Comparison of ENCODE assay signal across 17 cellular contexts in the genomic region with DNA sequence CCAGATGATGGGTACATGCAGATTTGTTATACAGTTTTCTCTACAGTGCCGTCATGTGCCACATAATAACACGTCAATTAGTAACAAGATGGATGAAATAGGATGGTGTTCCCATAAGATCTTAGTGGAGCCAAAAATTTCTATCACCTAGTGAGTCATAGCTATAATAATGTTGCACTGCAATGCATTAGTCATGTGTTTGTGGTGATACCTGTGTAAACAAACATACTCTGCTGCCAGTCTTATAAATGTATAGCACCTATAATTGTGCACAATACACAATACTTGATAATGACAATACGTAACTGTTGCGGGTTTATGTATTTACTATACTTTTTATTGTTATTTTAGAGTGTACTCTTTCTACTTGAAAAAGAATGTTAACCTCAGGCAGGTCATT.
DNase-seq lines count a peak whose midpoint lies in the region; ATAC-seq and TF ChIP-seq lines count a peak whose summit lies in the region.
"Had no signal": no experiment of that assay in that cellular context is flagged by ENCODE, and none has a peak within 500 bp of the region (broad histone marks: within the 10 kb centered on the region; RNA-seq: fewer than 3 reads in every experiment).

No MANE protein-coding gene starts in this region.

- H3K36me3 ChIP-seq in HEK293 (ENCODE audit: control insufficient read depth in 2 of 2, insufficient read depth in 1 of 2, low read length in 2 of 2) = no peaks in the 10 kb centered on the region
- no peaks in the 10 kb centered on the region for H3K36me3 ChIP-seq in RWPE2 (ENCODE audit: low read depth)
- H3K36me3 ChIP-seq: BE2C had no signal

- H3K4me1 ChIP-seq in HEK293 (ENCODE audit: control insufficient read depth, insufficient read depth, low read length) (no peaks in the 10 kb centered on the region), RWPE2 (ENCODE audit: insufficient read depth, poor library complexity, severe bottlenecking) (no peaks in the 10 kb centered on the region)
- H3K4me1 ChIP-seq: BE2C had no signal

- ATAC-seq in RWPE2 (ENCODE audit: low read depth) (peak; percentile 91), HG03354 (IDR thresholded peaks at IDR 0.05; ENCODE audit: poor library complexity, severe bottlenecking, unreplicated experiment) (no peak)
- ATAC-seq: GM23338 had no signal

- H3K27me3 ChIP-seq in RWPE2 (ENCODE audit: insufficient read depth, poor library complexity, severe bottlenecking) = no peaks in the 10 kb centered on the region
- H3K27me3 ChIP-seq: BE2C had no signal

- peak; percentile 1 for DNase-seq in M059J (ENCODE audit: low read depth)
- no peak for DNase-seq in RWPE2 (ENCODE audit: low spot score)
- DNase-seq in kidney tubule cell (ENCODE audit: low spot score) = peak; percentile 2
- DNase-seq in NOMO-1 treated with DMSO at 0.1 percent for 48 hours (lab: John Stamatoyannopoulos, UW; ENCODE audit: unreplicated experiment) = no peak
- DNase-seq in NCI-H345 (lab: John Stamatoyannopoulos, UW) = no peak
- DNase-seq: BE2C; CD4-positive, alpha-beta memory T cell; Kasumi-1; NCI-H1694; NCI-H510A; NK-92 treated with Interleukin-12 subunit alpha and Interleukin-12 subunit beta, amount 100 ng/mL, for 24 hours; SHP77; T-helper 2 cell had no signal

- no peaks in the 10 kb centered on the region for H3K9me3 ChIP-seq in HEK293 (ENCODE audit: control insufficient read depth, insufficient read depth, low read depth, low read length)
- no peaks in the 10 kb centered on the region for H3K9me3 ChIP-seq in RWPE2 (ENCODE audit: severe bottlenecking)
- H3K9me3 ChIP-seq: BE2C had no signal

- TF ChIP-seq CTCF in HEK293 (tag by site-specific recombination; IDR thresholded peaks at IDR 0.05) (no peak), RWPE2 (IDR thresholded peaks at IDR 0.05; ENCODE audit: poor library complexity, severe bottlenecking) (no peak)

- H3K27ac ChIP-seq in HEK293 (ENCODE audit: extremely low read depth, low read depth, low read length) = no peak overlapping the region
- no peak overlapping the region for H3K27ac ChIP-seq in RWPE2 (ENCODE audit: poor library complexity, severe bottlenecking)
- H3K27ac ChIP-seq: PC-9 had no signal

- H3K4me3 ChIP-seq in HEK293 (ENCODE audit: low read depth, low read length) (no peak overlapping the region), RWPE2 (ENCODE audit: severe bottlenecking) (no peak overlapping the region)
- H3K4me3 ChIP-seq: GM23338, PC-9 had no signal

- POLR2A ChIA-PET in HEK293 (lab: Yijun Ruan, JAX) = no interaction called here

- CTCF ChIA-PET in HEK293 (lab: Yijun Ruan, JAX) = no interaction called here

TF ChIP-seq in HEK293, 187 proteins besides CTCF, POLR2A, EP300 and RAD21:
- TF ChIP-seq OSR2 (tag by site-specific recombination; IDR thresholded peaks at IDR 0.05) (no peak), ZNF830 (tag by site-specific recombination; IDR thresholded peaks at IDR 0.05; ENCODE audit: low read depth) (no peak), KLF8 (tag by site-specific recombination; IDR thresholded peaks at IDR 0.05) (peak; percentile 27; the same call in 1 of the 2 replicates)

Comparison
In these comparisons a context has a peak if more than half of its experiments do, and no peak if none do; other contexts are left out.
1. DNase-seq: peak in M059J (single experiment) and kidney tubule cell (single experiment); none in RWPE2 (single experiment), NOMO-1 treated with DMSO at 0.1 percent for 48 hours (single experiment) and NCI-H345 (single experiment).